7 cellular contexts compared by ENCODE assay signal in genomic region chr5:174532453-174533126, GRCh38.
DNase-seq lines count a peak whose midpoint lies in the region; ATAC-seq and TF ChIP-seq lines count a peak whose summit lies in the region.

No MANE protein-coding gene starts in this region.

- no peak overlapping the region for H2BK5ac ChIP-seq in H9 (ENCODE audit: insufficient read length, low read length)

- peak; percentile 95 for DNase-seq in H9
- DNase-seq in NOMO-1 (lab: John Stamatoyannopoulos, UW; ENCODE audit: unreplicated experiment in 2 of 2) = peak; percentile 81 to 89
- DNase-seq in MCF 10A (ENCODE audit: unreplicated experiment) = peak; percentile 99
- peak; percentile 99 for DNase-seq in iris pigment epithelial cell (ENCODE audit: low read depth)
- DNase-seq in stimulated activated CD4-positive, alpha-beta T cell treated with anti-CD3 and anti-CD28 coated beads, Interleukin-15, amount 100 ng/mL, for 24 hours = peak; percentile 49
- no peak for DNase-seq in GM13977 (ENCODE audit: low spot score)

- POLR2A ChIA-PET in MCF 10A (lab: Yijun Ruan, JAX) = interaction anchor here (0.7 to 1.5 kb wide), 7 partner anchors 11 to 192 kb away, joined by 3 to 6 read pairs (median 4); partner anchors contain the start of gene MSX2

- H3K4me2 ChIP-seq in H9 (ENCODE audit: insufficient read depth, insufficient read length, low read length) = no peak overlapping the region

- no peak overlapping the region for H3K14ac ChIP-seq in H9 (ENCODE audit: insufficient read depth, low read length)

- no peaks in the 10 kb centered on the region for H3K23me2 ChIP-seq in H9 (ENCODE audit: insufficient read length, low read depth, low read length, poor library complexity, severe bottlenecking)

- H3K79me2 ChIP-seq in H9 (ENCODE audit: insufficient read depth, low read length) = no peaks in the 10 kb centered on the region

- H3K9me3 Mint-ChIP-seq in H9 (no peaks in the 10 kb centered on the region), MCF 10A (ENCODE audit: unreplicated experiment) (no peaks in the 10 kb centered on the region)

- no peak overlapping the region for H3T11ph ChIP-seq in H9 (ENCODE audit: low read length)

- no peaks in the 10 kb centered on the region for H3K27me3 ChIP-seq in H9 (ENCODE audit: insufficient read depth, low read length)

- no peaks in the 10 kb centered on the region for H3K79me1 ChIP-seq in H9 (ENCODE audit: insufficient read depth, low read depth, low read length, poor library complexity, severe bottlenecking)

- H3K9ac ChIP-seq in H9 (ENCODE audit: extremely low read depth, insufficient read length, low read length) = no peak overlapping the region

- ATAC-seq in GM21360 (IDR thresholded peaks at IDR 0.05; ENCODE audit: unreplicated experiment) = no peak

- H3K4me1 ChIP-seq in H9 (ENCODE audit: insufficient read depth, low read length) = peaks cover 10% of the 10 kb centered on the region; the same call in 1 of the 2 replicates

- in situ Hi-C loops in GM13977 (cut with MboI; ENCODE audit: low pct_unique_long_range_greater_than_20kb, low sequenced_read_pairs, unreplicated experiment) = no loop called here

- H3K27ac ChIP-seq in H9 (ENCODE audit: insufficient read length, low read depth, low read length) = no peak overlapping the region

- CTCF ChIA-PET in MCF 10A (lab: Yijun Ruan, JAX) = interaction anchor here (1.5 to 2.0 kb wide), 2 partner anchors 29 to 75 kb away, joined by 3 to 5 read pairs; no protein-coding TSS in a partner anchor

- no peak overlapping the region for H3K56ac ChIP-seq in H9 (ENCODE audit: insufficient read length, low read depth, low read length)

- H4K20me1 ChIP-seq in H9 (ENCODE audit: control insufficient read depth, insufficient read depth, insufficient read length) = no peaks in the 10 kb centered on the region

- no peaks in the 10 kb centered on the region for H3K9me3 ChIP-seq in H9 (ENCODE audit: control insufficient read depth, low read depth, low read length)

- no peak overlapping the region for H2AFZ ChIP-seq in H9 (ENCODE audit: low read length)

- no peak overlapping the region for H2AK5ac ChIP-seq in H9 (ENCODE audit: insufficient read length, low read length)

- no peak overlapping the region for H2BK15ac ChIP-seq in H9 (ENCODE audit: low read depth, low read length)

- TF ChIP-seq CTCF in H9 (conservative IDR thresholded peaks at IDR 0.05) (no peak), MCF 10A (IDR thresholded peaks at IDR 0.05; ENCODE audit: unreplicated experiment) (no peak), GM13977 (IDR thresholded peaks at IDR 0.05; ENCODE audit: extremely low read depth, insufficient read depth, missing control alignments) (no peak)

- H2BK20ac ChIP-seq in H9 (ENCODE audit: low read depth, low read length, poor library complexity, severe bottlenecking) = no peak overlapping the region

- H4K5ac ChIP-seq in H9 (ENCODE audit: insufficient read length, low read depth, low read length) = no peak overlapping the region

- H4K91ac ChIP-seq in H9 (ENCODE audit: insufficient read length, low read depth, low read length) = no peak overlapping the region

- no peak overlapping the region for H3K4ac ChIP-seq in H9 (ENCODE audit: low read depth, low read length)

- H3K4me1 Mint-ChIP-seq in H9 (peaks cover 43 to 50% of the 10 kb centered on the region in 2 experiments), MCF 10A (ENCODE audit: insufficient read depth, unreplicated experiment) (peaks cover 46% of the 10 kb centered on the region)

- no peak overlapping the region for H4K8ac ChIP-seq in H9 (replicated peaks; ENCODE audit: insufficient read length, low read depth, low read length)

- no CpG with 5 or more reads among the region's 14 CpGs for WGBS in H9 (ENCODE audit: extremely low coverage, insufficient read length, low lambda C conversion rate)

- no peak overlapping the region for H2BK120ac ChIP-seq in H9 (ENCODE audit: low read depth, low read length, poor library complexity, severe bottlenecking)

- no peak overlapping the region for H3K23ac ChIP-seq in H9 (ENCODE audit: insufficient read length, low read depth, low read length)

- H3K18ac ChIP-seq in H9 (ENCODE audit: insufficient read length, low read depth, low read length) = no peak overlapping the region

- TSS peak; percentile 60 for BruUV-seq in MCF 10A (replicated peaks; lab: Mats Ljungman, UMichigan)

- H3K4me3 Mint-ChIP-seq in H9 = peak overlapping the region in 1 of 2 experiments; percentile 49; a peak in 2 of 5 replicates
- peak overlapping the region; percentile 13 for H3K4me3 Mint-ChIP-seq in MCF 10A (ENCODE audit: unreplicated experiment)

- H3K27me3 Mint-ChIP-seq in H9 (ENCODE audit: low read depth) (peaks cover 38% of the 10 kb centered on the region), MCF 10A (ENCODE audit: insufficient read depth, unreplicated experiment) (no peaks in the 10 kb centered on the region)

- intact Hi-C loops in MCF 10A (cut with micrococcal nuclease) = loop anchor here (1.0 to 10.0 kb wide), 4 partner anchors 27 to 302 kb away; no protein-coding TSS in a partner anchor

- peak overlapping the region in 1 of 3 experiments; percentile 33; a peak in 3 of 7 replicates for H3K27ac Mint-ChIP-seq in H9
- H3K27ac Mint-ChIP-seq in MCF 10A (ENCODE audit: low read depth, unreplicated experiment) = peak overlapping the region; percentile 17

- H3K36me3 Mint-ChIP-seq in H9 (ENCODE audit: insufficient read depth in 1 of 3, low read depth in 3 of 3) (no peaks in the 10 kb centered on the region), MCF 10A (ENCODE audit: insufficient read depth, unreplicated experiment) (no peaks in the 10 kb centered on the region)

- H2BK12ac ChIP-seq in H9 (ENCODE audit: insufficient read length, low read depth, low read length) = no peak overlapping the region
